ENCODE assay signal across 1 cellular context in genomic region chr14:77097689-77098469, GRCh38.
A peak's percentile ranks its signal among the peaks of the same experiment; 100 is the strongest.
TF ChIP-seq lines count a peak whose summit lies in the region.

A gene with protein sequence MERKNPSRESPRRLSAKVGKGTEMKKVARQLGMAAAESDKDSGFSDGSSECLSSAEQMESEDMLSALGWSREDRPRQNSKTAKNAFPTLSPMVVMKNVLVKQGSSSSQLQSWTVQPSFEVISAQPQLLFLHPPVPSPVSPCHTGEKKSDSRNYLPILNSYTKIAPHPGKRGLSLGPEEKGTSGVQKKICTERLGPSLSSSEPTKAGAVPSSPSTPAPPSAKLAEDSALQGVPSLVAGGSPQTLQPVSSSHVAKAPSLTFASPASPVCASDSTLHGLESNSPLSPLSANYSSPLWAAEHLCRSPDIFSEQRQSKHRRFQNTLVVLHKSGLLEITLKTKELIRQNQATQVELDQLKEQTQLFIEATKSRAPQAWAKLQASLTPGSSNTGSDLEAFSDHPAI (plus strand): TSS chr14:77098258. CDS start chr14:77105709, 7,451 bp downstream.

TF ChIP-seq in WTC11, 78 proteins besides CTCF, POLR2A, EP300 and RAD21 (continued from another document):
- TF ChIP-seq, protein P1, sequence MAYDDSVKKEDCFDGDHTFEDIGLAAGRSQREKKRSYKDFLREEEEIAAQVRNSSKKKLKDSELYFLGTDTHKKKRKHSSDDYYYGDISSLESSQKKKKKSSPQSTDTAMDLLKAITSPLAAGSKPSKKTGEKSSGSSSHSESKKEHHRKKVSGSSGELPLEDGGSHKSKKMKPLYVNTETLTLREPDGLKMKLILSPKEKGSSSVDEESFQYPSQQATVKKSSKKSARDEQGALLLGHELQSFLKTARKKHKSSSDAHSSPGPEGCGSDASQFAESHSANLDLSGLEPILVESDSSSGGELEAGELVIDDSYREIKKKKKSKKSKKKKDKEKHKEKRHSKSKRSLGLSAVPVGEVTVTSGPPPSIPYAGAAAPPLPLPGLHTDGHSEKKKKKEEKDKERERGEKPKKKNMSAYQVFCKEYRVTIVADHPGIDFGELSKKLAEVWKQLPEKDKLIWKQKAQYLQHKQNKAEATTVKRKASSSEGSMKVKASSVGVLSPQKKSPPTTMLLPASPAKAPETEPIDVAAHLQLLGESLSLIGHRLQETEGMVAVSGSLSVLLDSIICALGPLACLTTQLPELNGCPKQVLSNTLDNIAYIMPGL (CRISPR knock-in tag; IDR thresholded peaks at IDR 0.05): peak; percentile 88
- TF ChIP-seq, protein P2, sequence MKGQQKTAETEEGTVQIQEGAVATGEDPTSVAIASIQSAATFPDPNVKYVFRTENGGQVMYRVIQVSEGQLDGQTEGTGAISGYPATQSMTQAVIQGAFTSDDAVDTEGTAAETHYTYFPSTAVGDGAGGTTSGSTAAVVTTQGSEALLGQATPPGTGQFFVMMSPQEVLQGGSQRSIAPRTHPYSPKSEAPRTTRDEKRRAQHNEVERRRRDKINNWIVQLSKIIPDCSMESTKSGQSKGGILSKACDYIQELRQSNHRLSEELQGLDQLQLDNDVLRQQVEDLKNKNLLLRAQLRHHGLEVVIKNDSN (CRISPR knock-in tag; IDR thresholded peaks at IDR 0.05): peak; percentile 97
- no peak for TF ChIP-seq OVOL2 (CRISPR knock-in tag; IDR thresholded peaks at IDR 0.05; ENCODE audit: borderline replicate concordance)
TF ChIP-seq in WTC11: peak in this region for 28.
